1 cellular context compared by ENCODE assay signal in genomic region chr12:40106202-40106533, GRCh38.
TF ChIP-seq lines count a peak whose summit lies in the region.

No MANE protein-coding gene starts in this region.

TF ChIP-seq in GM12878, 131 proteins besides CTCF, POLR2A, EP300 and RAD21 (continued from another document):
- TF ChIP-seq REST (IDR thresholded peaks at IDR 0.05; ENCODE audit: low read depth, low read length), result no peak
- TF ChIP-seq MLLT1 (IDR thresholded peaks at IDR 0.05), result no peak
- TF ChIP-seq NR2F1 (conservative IDR thresholded peaks at IDR 0.05), result peak; percentile 66
- no peak for TF ChIP-seq ZBTB33 (IDR thresholded peaks at IDR 0.05)
- TF ChIP-seq NFYA (IDR thresholded peaks at IDR 0.05; ENCODE audit: borderline replicate concordance, low read depth, low read length), result no peak
- no peak for TF ChIP-seq RCOR1 (conservative IDR thresholded peaks at IDR 0.05; ENCODE audit: low read depth, low read length)
- TF ChIP-seq SMAD5 (IDR thresholded peaks at IDR 0.05; ENCODE audit: low read depth), result no peak
- no peak for TF ChIP-seq RB1 (IDR thresholded peaks at IDR 0.05; ENCODE audit: borderline replicate concordance)
- TF ChIP-seq NR2C1 (IDR thresholded peaks at IDR 0.05), result peak; percentile 68
